Comparison of ENCODE assay signal across 8 cellular contexts in genomic region chr6:43059168-43060033, GRCh38.
A peak's percentile ranks its signal among the peaks of the same experiment; 100 is the strongest.
DNase-seq lines count a peak whose midpoint lies in the region; ATAC-seq and TF ChIP-seq lines count a peak whose summit lies in the region.

KLC4 (plus strand) TSS chr6:43059631; CDS start chr6:43061336, 1,705 bp downstream.
MRPL2 (minus strand) TSS chr6:43059434; CDS start chr6:43059381, 53 bp downstream.

- H4K20me1 ChIP-seq in OCI-LY3 (ENCODE audit: insufficient read depth, low read length) = no peaks in the 10 kb centered on the region

- peaks cover 16% of the 10 kb centered on the region for H3K36me3 ChIP-seq in OCI-LY3 (replicated peaks; ENCODE audit: low read depth, low read length)

- H3K4me2 ChIP-seq in OCI-LY3 (ENCODE audit: low read length) = peak within 1 kb of the TSS; percentile 96

- H3K9ac ChIP-seq in OCI-LY3 (ENCODE audit: low read length) = peak within 1 kb of the TSS; percentile 72

- DNase-seq in D341Med (ENCODE audit: low spot score) (peak; percentile 97), HuH-7 (ENCODE audit: low spot score) (peak; percentile 97), activated T-cell treated with anti-CD3 and anti-CD28 coated beads for 24 hours (ENCODE audit: low read depth) (peak; percentile 96), epidermal melanocyte (ENCODE audit: insufficient read length, low spot score) (peak; percentile 99), middle frontal gyrus (ENCODE audit: extremely low spot score, low spot score) (peak; percentile 98)
- DNase-seq in stimulated activated CD8-positive, alpha-beta memory T cell treated with anti-CD3 and anti-CD28 coated beads, Interleukin-2, amount 100 ng/mL, for 48 hours (ENCODE audit: low read depth in 2 of 2) = peak; percentile 94 to 98

- peak; percentile 89 for ATAC-seq in GM21515 (IDR thresholded peaks at IDR 0.05; ENCODE audit: unreplicated experiment)

- peak within 1 kb of the TSS; percentile 49 for H3K27ac ChIP-seq in OCI-LY3 (ENCODE audit: low read length)

- H3K79me2 ChIP-seq in OCI-LY3 (ENCODE audit: low read length) = peaks cover 18% of the 10 kb centered on the region

- peak within 1 kb of the TSS; percentile 96 for H2AFZ ChIP-seq in OCI-LY3 (ENCODE audit: low read depth, low read length)

- H3K27me3 ChIP-seq in OCI-LY3 (ENCODE audit: low read depth, low read length) = no peaks in the 10 kb centered on the region

- H3K4me1 ChIP-seq in OCI-LY3 (ENCODE audit: low read length) = peaks cover 13% of the 10 kb centered on the region

- H3K9me3 ChIP-seq in OCI-LY3 (ENCODE audit: insufficient read depth, low read length) = no peaks in the 10 kb centered on the region

- peak within 1 kb of the TSS; percentile 76 for H3K4me3 ChIP-seq in OCI-LY3 (ENCODE audit: low read length)

- no peak for TF ChIP-seq CTCF in OCI-LY3 (IDR thresholded peaks at IDR 0.05; ENCODE audit: low read depth, low read length)

Comparison
In these comparisons a context has a peak if more than half of its experiments do, and no peak if none do; other contexts are left out.
1. Peak in every context shown above with its lines: DNase-seq, ATAC-seq, H3K4me3 ChIP-seq and H3K27ac ChIP-seq.